In genomic region chr14:39763402-39763890, GRCh38 we compare ENCODE assay signal across 1 cellular context.
A peak's percentile ranks its signal among the peaks of the same experiment; 100 is the strongest.
TF ChIP-seq lines count a peak whose summit lies in the region.

No MANE protein-coding gene starts in this region.

TF ChIP-seq in HepG2, 621 proteins besides CTCF, POLR2A, EP300 and RAD21 (continued from another document and continues in another):
- no peak for TF ChIP-seq JUNB (CRISPR knock-in tag; IDR thresholded peaks at IDR 0.05; ENCODE audit: borderline replicate concordance)
- no peak for TF ChIP-seq MTF1 (CRISPR knock-in tag; IDR thresholded peaks at IDR 0.05)
- TF ChIP-seq, protein P1, sequence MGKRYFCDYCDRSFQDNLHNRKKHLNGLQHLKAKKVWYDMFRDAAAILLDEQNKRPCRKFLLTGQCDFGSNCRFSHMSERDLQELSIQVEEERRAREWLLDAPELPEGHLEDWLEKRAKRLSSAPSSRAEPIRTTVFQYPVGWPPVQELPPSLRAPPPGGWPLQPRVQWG (CRISPR knock-in tag; IDR thresholded peaks at IDR 0.05; ENCODE audit: borderline replicate concordance, low read depth) = no peak
- no peak for TF ChIP-seq ZNF549 (CRISPR knock-in tag; IDR thresholded peaks at IDR 0.05)
- TF ChIP-seq SALL2 (CRISPR knock-in tag; IDR thresholded peaks at IDR 0.05) = no peak
- TF ChIP-seq HMGA1 (CRISPR knock-in tag; conservative IDR thresholded peaks at IDR 0.05) = no peak
- TF ChIP-seq ZNF672 (CRISPR knock-in tag; IDR thresholded peaks at IDR 0.05) = no peak
- no peak for TF ChIP-seq SKIL (CRISPR knock-in tag; IDR thresholded peaks at IDR 0.05; ENCODE audit: borderline replicate concordance)
- no peak for TF ChIP-seq POLR2AphosphoS2 (IDR thresholded peaks at IDR 0.05; ENCODE audit: low read depth, low read length)
- TF ChIP-seq ZNF550 (CRISPR knock-in tag; IDR thresholded peaks at IDR 0.05; ENCODE audit: borderline replicate concordance) = no peak
- TF ChIP-seq ZNF230 (CRISPR knock-in tag; IDR thresholded peaks at IDR 0.05) = no peak
- no peak for TF ChIP-seq LCORL (IDR thresholded peaks at IDR 0.05)
- no peak for TF ChIP-seq LCORL (CRISPR knock-in tag; IDR thresholded peaks at IDR 0.05)
- TF ChIP-seq, protein P2, sequence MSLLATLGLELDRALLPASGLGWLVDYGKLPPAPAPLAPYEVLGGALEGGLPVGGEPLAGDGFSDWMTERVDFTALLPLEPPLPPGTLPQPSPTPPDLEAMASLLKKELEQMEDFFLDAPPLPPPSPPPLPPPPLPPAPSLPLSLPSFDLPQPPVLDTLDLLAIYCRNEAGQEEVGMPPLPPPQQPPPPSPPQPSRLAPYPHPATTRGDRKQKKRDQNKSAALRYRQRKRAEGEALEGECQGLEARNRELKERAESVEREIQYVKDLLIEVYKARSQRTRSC (CRISPR knock-in tag; IDR thresholded peaks at IDR 0.05; ENCODE audit: low read depth) = 0 out of 2 replicates have a peak, but pooled peaks have one; percentile 0
- no peak for TF ChIP-seq ZNF333 (CRISPR knock-in tag; IDR thresholded peaks at IDR 0.05; ENCODE audit: borderline replicate concordance)
- TF ChIP-seq, protein P3, sequence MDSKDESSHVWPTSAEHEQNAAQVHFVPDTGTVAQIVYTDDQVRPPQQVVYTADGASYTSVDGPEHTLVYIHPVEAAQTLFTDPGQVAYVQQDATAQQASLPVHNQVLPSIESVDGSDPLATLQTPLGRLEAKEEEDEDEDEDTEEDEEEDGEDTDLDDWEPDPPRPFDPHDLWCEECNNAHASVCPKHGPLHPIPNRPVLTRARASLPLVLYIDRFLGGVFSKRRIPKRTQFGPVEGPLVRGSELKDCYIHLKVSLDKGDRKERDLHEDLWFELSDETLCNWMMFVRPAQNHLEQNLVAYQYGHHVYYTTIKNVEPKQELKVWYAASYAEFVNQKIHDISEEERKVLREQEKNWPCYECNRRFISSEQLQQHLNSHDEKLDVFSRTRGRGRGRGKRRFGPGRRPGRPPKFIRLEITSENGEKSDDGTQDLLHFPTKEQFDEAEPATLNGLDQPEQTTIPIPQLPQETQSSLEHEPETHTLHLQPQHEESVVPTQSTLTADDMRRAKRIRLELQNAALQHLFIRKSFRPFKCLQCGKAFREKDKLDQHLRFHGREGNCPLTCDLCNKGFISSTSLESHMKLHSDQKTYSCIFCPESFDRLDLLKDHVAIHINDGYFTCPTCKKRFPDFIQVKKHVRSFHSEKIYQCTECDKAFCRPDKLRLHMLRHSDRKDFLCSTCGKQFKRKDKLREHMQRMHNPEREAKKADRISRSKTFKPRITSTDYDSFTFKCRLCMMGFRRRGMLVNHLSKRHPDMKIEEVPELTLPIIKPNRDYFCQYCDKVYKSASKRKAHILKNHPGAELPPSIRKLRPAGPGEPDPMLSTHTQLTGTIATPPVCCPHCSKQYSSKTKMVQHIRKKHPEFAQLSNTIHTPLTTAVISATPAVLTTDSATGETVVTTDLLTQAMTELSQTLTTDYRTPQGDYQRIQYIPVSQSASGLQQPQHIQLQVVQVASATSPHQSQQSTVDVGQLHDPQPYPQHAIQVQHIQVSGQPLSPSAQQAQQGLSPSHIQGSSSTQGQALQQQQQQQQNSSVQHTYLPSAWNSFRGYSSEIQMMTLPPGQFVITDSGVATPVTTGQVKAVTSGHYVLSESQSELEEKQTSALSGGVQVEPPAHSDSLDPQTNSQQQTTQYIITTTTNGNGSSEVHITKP (CRISPR knock-in tag; IDR thresholded peaks at IDR 0.05; ENCODE audit: low read depth) = no peak
- TF ChIP-seq ATF3 (CRISPR knock-in tag; IDR thresholded peaks at IDR 0.05) = no peak
- TF ChIP-seq HOXA7 (CRISPR knock-in tag; IDR thresholded peaks at IDR 0.05) = peak; percentile 72; the same call in 1 of the 2 replicates
- TF ChIP-seq, protein P4, sequence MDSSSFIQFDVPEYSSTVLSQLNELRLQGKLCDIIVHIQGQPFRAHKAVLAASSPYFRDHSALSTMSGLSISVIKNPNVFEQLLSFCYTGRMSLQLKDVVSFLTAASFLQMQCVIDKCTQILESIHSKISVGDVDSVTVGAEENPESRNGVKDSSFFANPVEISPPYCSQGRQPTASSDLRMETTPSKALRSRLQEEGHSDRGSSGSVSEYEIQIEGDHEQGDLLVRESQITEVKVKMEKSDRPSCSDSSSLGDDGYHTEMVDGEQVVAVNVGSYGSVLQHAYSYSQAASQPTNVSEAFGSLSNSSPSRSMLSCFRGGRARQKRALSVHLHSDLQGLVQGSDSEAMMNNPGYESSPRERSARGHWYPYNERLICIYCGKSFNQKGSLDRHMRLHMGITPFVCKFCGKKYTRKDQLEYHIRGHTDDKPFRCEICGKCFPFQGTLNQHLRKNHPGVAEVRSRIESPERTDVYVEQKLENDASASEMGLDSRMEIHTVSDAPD (CRISPR knock-in tag; IDR thresholded peaks at IDR 0.05) = no peak; the same call in 1 of the 2 replicates
- 0 out of 2 replicates have a peak, but pooled peaks have one; percentile 1 for TF ChIP-seq ZNF567 (CRISPR knock-in tag; IDR thresholded peaks at IDR 0.05; ENCODE audit: borderline replicate concordance)
- TF ChIP-seq, protein P5, sequence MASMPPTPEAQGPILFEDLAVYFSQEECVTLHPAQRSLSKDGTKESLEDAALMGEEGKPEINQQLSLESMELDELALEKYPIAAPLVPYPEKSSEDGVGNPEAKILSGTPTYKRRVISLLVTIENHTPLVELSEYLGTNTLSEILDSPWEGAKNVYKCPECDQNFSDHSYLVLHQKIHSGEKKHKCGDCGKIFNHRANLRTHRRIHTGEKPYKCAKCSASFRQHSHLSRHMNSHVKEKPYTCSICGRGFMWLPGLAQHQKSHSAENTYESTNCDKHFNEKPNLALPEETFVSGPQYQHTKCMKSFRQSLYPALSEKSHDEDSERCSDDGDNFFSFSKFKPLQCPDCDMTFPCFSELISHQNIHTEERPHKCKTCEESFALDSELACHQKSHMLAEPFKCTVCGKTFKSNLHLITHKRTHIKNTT (CRISPR knock-in tag; IDR thresholded peaks at IDR 0.05) = no peak
- no peak for TF ChIP-seq ZBED4 (CRISPR knock-in tag; IDR thresholded peaks at IDR 0.05; ENCODE audit: borderline replicate concordance)
- TF ChIP-seq XBP1 (CRISPR knock-in tag; IDR thresholded peaks at IDR 0.05) = no peak
- 0 out of 2 replicates have a peak, but pooled peaks have one; percentile 1 for TF ChIP-seq ZNF441 (CRISPR knock-in tag; IDR thresholded peaks at IDR 0.05; ENCODE audit: borderline replicate concordance)
- no peak for TF ChIP-seq SSRP1 (CRISPR knock-in tag; IDR thresholded peaks at IDR 0.05)
- peak; percentile 4; the same call in 1 of the 2 replicates for TF ChIP-seq ZFP1 (CRISPR knock-in tag; IDR thresholded peaks at IDR 0.05)
- no peak for TF ChIP-seq TOE1 (CRISPR knock-in tag; IDR thresholded peaks at IDR 0.05)
- TF ChIP-seq, protein P6, sequence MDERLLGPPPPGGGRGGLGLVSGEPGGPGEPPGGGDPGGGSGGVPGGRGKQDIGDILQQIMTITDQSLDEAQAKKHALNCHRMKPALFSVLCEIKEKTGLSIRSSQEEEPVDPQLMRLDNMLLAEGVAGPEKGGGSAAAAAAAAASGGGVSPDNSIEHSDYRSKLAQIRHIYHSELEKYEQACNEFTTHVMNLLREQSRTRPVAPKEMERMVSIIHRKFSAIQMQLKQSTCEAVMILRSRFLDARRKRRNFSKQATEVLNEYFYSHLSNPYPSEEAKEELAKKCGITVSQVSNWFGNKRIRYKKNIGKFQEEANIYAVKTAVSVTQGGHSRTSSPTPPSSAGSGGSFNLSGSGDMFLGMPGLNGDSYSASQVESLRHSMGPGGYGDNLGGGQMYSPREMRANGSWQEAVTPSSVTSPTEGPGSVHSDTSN (CRISPR knock-in tag; IDR thresholded peaks at IDR 0.05) = no peak
- TF ChIP-seq PAF1 (CRISPR knock-in tag; IDR thresholded peaks at IDR 0.05) = no peak
- no peak for TF ChIP-seq ZNF235 (CRISPR knock-in tag; IDR thresholded peaks at IDR 0.05; ENCODE audit: borderline replicate concordance)
- no peak for TF ChIP-seq RFX5 (IDR thresholded peaks at IDR 0.05; ENCODE audit: low read depth, low read length)
- TF ChIP-seq ZNF746 (CRISPR knock-in tag; IDR thresholded peaks at IDR 0.05) = 0 out of 2 replicates have a peak, but pooled peaks have one; percentile 9
- TF ChIP-seq ZKSCAN5 (CRISPR knock-in tag; IDR thresholded peaks at IDR 0.05) = no peak
- no peak for TF ChIP-seq SMYD3 (CRISPR knock-in tag; IDR thresholded peaks at IDR 0.05)
- no peak for TF ChIP-seq HNF4A (CRISPR knock-in tag; IDR thresholded peaks at IDR 0.05)
- TF ChIP-seq NR2F2 (IDR thresholded peaks at IDR 0.05; ENCODE audit: borderline replicate concordance, low read depth) = no peak
- no peak for TF ChIP-seq GLI4 (CRISPR knock-in tag; IDR thresholded peaks at IDR 0.05; ENCODE audit: borderline replicate concordance)
- TF ChIP-seq ZNF678 (CRISPR knock-in tag; IDR thresholded peaks at IDR 0.05) = no peak
- no peak for TF ChIP-seq RCOR2 (CRISPR knock-in tag; IDR thresholded peaks at IDR 0.05)
- TF ChIP-seq, protein P7, sequence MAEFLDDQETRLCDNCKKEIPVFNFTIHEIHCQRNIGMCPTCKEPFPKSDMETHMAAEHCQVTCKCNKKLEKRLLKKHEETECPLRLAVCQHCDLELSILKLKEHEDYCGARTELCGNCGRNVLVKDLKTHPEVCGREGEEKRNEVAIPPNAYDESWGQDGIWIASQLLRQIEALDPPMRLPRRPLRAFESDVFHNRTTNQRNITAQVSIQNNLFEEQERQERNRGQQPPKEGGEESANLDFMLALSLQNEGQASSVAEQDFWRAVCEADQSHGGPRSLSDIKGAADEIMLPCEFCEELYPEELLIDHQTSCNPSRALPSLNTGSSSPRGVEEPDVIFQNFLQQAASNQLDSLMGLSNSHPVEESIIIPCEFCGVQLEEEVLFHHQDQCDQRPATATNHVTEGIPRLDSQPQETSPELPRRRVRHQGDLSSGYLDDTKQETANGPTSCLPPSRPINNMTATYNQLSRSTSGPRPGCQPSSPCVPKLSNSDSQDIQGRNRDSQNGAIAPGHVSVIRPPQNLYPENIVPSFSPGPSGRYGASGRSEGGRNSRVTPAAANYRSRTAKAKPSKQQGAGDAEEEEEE (CRISPR knock-in tag; IDR thresholded peaks at IDR 0.05; ENCODE audit: borderline replicate concordance) = no peak; the same call in 1 of the 2 replicates
- TF ChIP-seq SOX13 (IDR thresholded peaks at IDR 0.05) = no peak
- TF ChIP-seq SOX13 (CRISPR knock-in tag; conservative IDR thresholded peaks at IDR 0.05 in 1 of 2, IDR thresholded peaks at IDR 0.05 in 1 of 2) = no peak
- 0 out of 2 replicates have a peak, but pooled peaks have one; percentile 0 for TF ChIP-seq ZNF33A (CRISPR knock-in tag; IDR thresholded peaks at IDR 0.05; ENCODE audit: borderline replicate concordance)
- TF ChIP-seq NR2F6 (IDR thresholded peaks at IDR 0.05) = peak; percentile 58; the same call in 1 of the 2 replicates
- no peak for TF ChIP-seq NR2F6 (CRISPR knock-in tag; IDR thresholded peaks at IDR 0.05)
- no peak for TF ChIP-seq BATF2 (CRISPR knock-in tag; IDR thresholded peaks at IDR 0.05)
- no peak for TF ChIP-seq ZNF7 (CRISPR knock-in tag; IDR thresholded peaks at IDR 0.05)
- no peak for TF ChIP-seq TAF1 (CRISPR knock-in tag; IDR thresholded peaks at IDR 0.05)
- TF ChIP-seq ZNF556 (CRISPR knock-in tag; IDR thresholded peaks at IDR 0.05; ENCODE audit: borderline replicate concordance) = no peak
- no peak for TF ChIP-seq KMT2A (CRISPR knock-in tag; IDR thresholded peaks at IDR 0.05)
- TF ChIP-seq ZNF20 (CRISPR knock-in tag; IDR thresholded peaks at IDR 0.05) = no peak; the same call in 1 of the 2 replicates
- TF ChIP-seq ATF1 (CRISPR knock-in tag; IDR thresholded peaks at IDR 0.05) = 0 out of 2 replicates have a peak, but pooled peaks have one; percentile 3
- no peak for TF ChIP-seq CCAR2 (optimal IDR thresholded peaks at IDR 0.05; ENCODE audit: low read depth, low read length)
- TF ChIP-seq CAMTA2 (CRISPR knock-in tag; IDR thresholded peaks at IDR 0.05; ENCODE audit: borderline replicate concordance) = no peak
- TF ChIP-seq KDM4B (CRISPR knock-in tag; IDR thresholded peaks at IDR 0.05) = no peak
- no peak for TF ChIP-seq TBX2 (CRISPR knock-in tag; IDR thresholded peaks at IDR 0.05; ENCODE audit: borderline replicate concordance)
